ENCODE assay signal across 14 cellular contexts in genomic region chr1:158022554-158023278, GRCh38. TPM values are rescaled to one million over a fixed set of nuclear protein-coding genes. Genes with fewer than 3 reads are reported as not detected.
DNase-seq lines count a peak whose midpoint lies in the region; ATAC-seq, FAIRE-seq and TF ChIP-seq lines count a peak whose summit lies in the region.
"Had no signal": no experiment of that assay in that cellular context is flagged by ENCODE, and none has a peak within 500 bp of the region (broad histone marks: within the 10 kb centered on the region; RNA-seq: fewer than 3 reads in every experiment).

No MANE protein-coding gene starts in this region.

- H2BK20ac ChIP-seq in H1 (ENCODE audit: low read length), result no peak overlapping the region

- no peak overlapping the region for H3K14ac ChIP-seq in H1 (ENCODE audit: insufficient read length)

- H3K18ac ChIP-seq in H1 (ENCODE audit: extremely low read depth, low read length), result peak overlapping the region; percentile 24; the same call in 1 of the 2 replicates

- H3K4me3 Mint-ChIP-seq in GM23338, result no peak overlapping the region

- H3K9me3 ChIP-seq in H1 (ENCODE audit: insufficient read depth in 2 of 2, low read depth in 1 of 2, low read length in 1 of 2) (no peaks in the 10 kb centered on the region), left lung (no peaks in the 10 kb centered on the region), skeletal muscle tissue (ENCODE audit: control insufficient read depth in 3 of 3, low read length in 3 of 3) (no peaks in the 10 kb centered on the region)

- H2BK5ac ChIP-seq in H1 (ENCODE audit: low read depth, low read length), result peak overlapping the region; percentile 69; the same call in 1 of the 2 replicates

- no peak overlapping the region for H3K56ac ChIP-seq in H1 (replicated peaks; ENCODE audit: insufficient read length, low read depth, low read length)

- H3K9me2 ChIP-seq in GM23338 (ENCODE audit: insufficient read depth), result no peaks in the 10 kb centered on the region

- POLR2A ChIA-PET in H1 (lab: Charles Lee; ENCODE audit: partially characterized antibody), result interaction anchor here (1.0 to 1.8 kb wide), 3 partner anchors 15 to 30 kb away, joined by 3 to 4 read pairs (median 3); no protein-coding TSS in a partner anchor

- H3K4me2 ChIP-seq in GM23338 (0 out of 2 replicates have a peak overlapping the region, but pooled peaks have one; percentile 71), H1 (ENCODE audit: insufficient read depth in 1 of 2, low read depth in 2 of 2, low read length in 2 of 2) (no peak overlapping the region)

- ATAC-seq in GM23338 (no peak), left lung (peak; percentile 60), HG02798 (IDR thresholded peaks at IDR 0.05; ENCODE audit: poor library complexity, unreplicated experiment) (no peak)

- H3K9ac ChIP-seq in H1 (replicated peaks in 1 of 4; ENCODE audit: extremely low read depth in 1 of 4, low read depth in 3 of 4, low read length in 3 of 4) (no peak overlapping the region; a peak in 3 of 7 replicates), skeletal muscle tissue (ENCODE audit: low read depth in 1 of 3, low read length in 3 of 3) (no peak overlapping the region)

- no peak for TF ChIP-seq RAD21 in H1 (IDR thresholded peaks at IDR 0.05 in 1 of 2, conservative IDR thresholded peaks at IDR 0.05 in 1 of 2; ENCODE audit: low read depth in 2 of 2, low read length in 2 of 2)

- intact Hi-C loops in left lung (cut with DNase I), result no loop called here

- no peak overlapping the region for H3K23ac ChIP-seq in H1 (ENCODE audit: insufficient read length)

- 0 out of 2 replicates have a peak overlapping the region, but pooled peaks have one; percentile 46 for H2BK15ac ChIP-seq in H1 (ENCODE audit: low read length)

- TF ChIP-seq CTCF in GM23338 (conservative IDR thresholded peaks at IDR 0.05; ENCODE audit: low read depth in 2 of 2) (no peak), H1 (IDR thresholded peaks at IDR 0.05; ENCODE audit: control extremely low read depth in 1 of 3, insufficient read depth in 1 of 3, low read depth in 1 of 3, low read length in 3 of 3) (no peak), left lung (IDR thresholded peaks at IDR 0.05) (no peak)

- TF ChIP-seq POLR2A in H1 (IDR thresholded peaks at IDR 0.05; ENCODE audit: control extremely low read depth in 1 of 2, low read depth in 2 of 2, low read length in 2 of 2), result no peak

- no peak overlapping the region for H3K4ac ChIP-seq in H1 (replicated peaks; ENCODE audit: insufficient read length, low read depth, low read length)

- H3F3A ChIP-seq in GM23338 (replicated peaks; ENCODE audit: low read depth), result no peaks in the 10 kb centered on the region

- WGBS in H1 (ENCODE audit: extremely low coverage in 1 of 2, insufficient coverage in 1 of 2, insufficient read length in 1 of 2, insufficient replicate concordance in 2 of 2, low coverage in 1 of 2, low lambda C conversion rate in 2 of 2, missing lambda C conversion rate in 1 of 2), 2 experiments, result 87% methylated on average over 6 of the region's 6 CpGs; no CpG with 5 or more reads in 1 of the 2 experiments

- no peak overlapping the region for H3K4me3 ChIP-seq in GM23338
- no peak overlapping the region for H3K4me3 ChIP-seq in H1 (ENCODE audit: extremely low read depth in 1 of 4, insufficient read depth in 2 of 4, low read depth in 3 of 4, low read length in 4 of 4)
- H3K4me3 ChIP-seq in left lung, result no peak overlapping the region
- H3K4me3 ChIP-seq in skeletal muscle tissue (ENCODE audit: low read length in 3 of 3), result peak overlapping the region in 2 of 3 donors; percentile 5 to 22
- H3K4me3 ChIP-seq: smooth muscle cell had no signal

- no peak overlapping the region for H4K8ac ChIP-seq in H1 (ENCODE audit: extremely low read depth, insufficient read depth, low read length)

- DNase-seq in GM23338 (ENCODE audit: low spot score), result no peak
- no peak for DNase-seq in H1 (ENCODE audit: low read depth in 1 of 2, low spot score in 2 of 2)
- peak in 1 of 2 donors; percentile 46 for DNase-seq in left lung
- DNase-seq in central memory CD4-positive, alpha-beta T cell, result no peak
- no peak for DNase-seq in NCI-H69 (lab: John Stamatoyannopoulos, UW)
- no peak for DNase-seq in ACHN
- DNase-seq: effector CD8-positive, alpha-beta T cell; H7; NCI-H1694; NCI-H526; SHP77 had no signal

- H2BK120ac ChIP-seq in H1 (replicated peaks; ENCODE audit: low read depth, low read length), result no peak overlapping the region

- no peak overlapping the region for H4K5ac ChIP-seq in H1 (ENCODE audit: insufficient read length, low read depth, low read length)

- H2AK5ac ChIP-seq in H1 (ENCODE audit: low read depth, low read length), result no peak overlapping the region; the same call in 1 of the 2 replicates

- H3K36me3 ChIP-seq in GM23338 (ENCODE audit: insufficient read depth) (no peaks in the 10 kb centered on the region), H1 (ENCODE audit: control insufficient read depth in 2 of 4, insufficient read depth in 4 of 4, low read length in 3 of 4) (no peaks in the 10 kb centered on the region), left lung (no peaks in the 10 kb centered on the region), skeletal muscle tissue (ENCODE audit: control insufficient read depth in 3 of 3, insufficient read depth in 3 of 3, low read length in 3 of 3) (no peaks in the 10 kb centered on the region)

- no peak for TF ChIP-seq EP300 in H1 (IDR thresholded peaks at IDR 0.05; ENCODE audit: borderline replicate concordance in 1 of 2, low read depth in 2 of 2, low read length in 2 of 2)

- no peaks in the 10 kb centered on the region for H3K9me3 Mint-ChIP-seq in GM23338

- H3K27ac Mint-ChIP-seq in GM23338, result peak overlapping the region; percentile 36; the same call in 1 of the 2 replicates

- peaks cover 16% of the 10 kb centered on the region for H3K79me1 ChIP-seq in H1 (ENCODE audit: low read depth, low read length)

- H4K20me1 ChIP-seq in GM23338 (replicated peaks; ENCODE audit: insufficient read depth) (no peaks in the 10 kb centered on the region), H1 (replicated peaks in 1 of 2; ENCODE audit: control insufficient read depth in 1 of 2, insufficient read depth in 2 of 2, low read length in 2 of 2) (no peaks in the 10 kb centered on the region)

- H3K27me3 Mint-ChIP-seq in GM23338 (ENCODE audit: insufficient read depth, low read depth, poor library complexity), result peaks cover 15% of the 10 kb centered on the region

- H3K23me2 ChIP-seq in H1 (ENCODE audit: low read depth, low read length), result no peaks in the 10 kb centered on the region

- H3K27ac ChIP-seq in GM23338 (ENCODE audit: low read depth) (peak overlapping the region; percentile 65; the same call in 1 of the 2 replicates), H1 (ENCODE audit: low read depth, low read length) (no peak overlapping the region), left lung (peak overlapping the region; percentile 41 to 84), skeletal muscle tissue (ENCODE audit: low read depth, low read length) (peak overlapping the region; percentile 13)

- H3K79me2 ChIP-seq in GM23338 (replicated peaks; ENCODE audit: insufficient read depth) (peaks cover 73% of the 10 kb centered on the region), H1 (ENCODE audit: control insufficient read depth in 1 of 2, insufficient read depth in 2 of 2, low read length in 2 of 2) (peaks cover 3 to 53% of the 10 kb centered on the region in 2 experiments)

- in situ Hi-C loops in ACHN (cut with HindIII; ENCODE audit: low pct_ligation_motif_present, low pct_unique_long_range_greater_than_20kb, low sequenced_read_pairs), result no loop called here

- CTCF ChIA-PET in H1 (lab: Charles Lee; ENCODE audit: partially characterized antibody), result interaction anchor here (0.6 to 50.0 kb wide), 4 partner anchors 3 to 374 kb away, joined by 3 to 1615 read pairs (median 809); partner anchors contain the start of gene KIRREL1

- H2AFZ ChIP-seq in GM23338 (no peak overlapping the region), H1 (ENCODE audit: low read length) (no peak overlapping the region)

- no peak for FAIRE-seq in H1 (lab: Jason Lieb, UNC)

- peaks cover 89% of the 10 kb centered on the region for H3K4me1 Mint-ChIP-seq in GM23338

- H3K27me3 ChIP-seq in GM23338 (ENCODE audit: insufficient read depth) (no peaks in the 10 kb centered on the region), H1 (replicated peaks in 1 of 4; ENCODE audit: control insufficient read depth in 3 of 4, extremely low read depth in 1 of 4, insufficient read depth in 3 of 4, low read length in 3 of 4) (no peaks in the 10 kb centered on the region), left lung (no peaks in the 10 kb centered on the region), skeletal muscle tissue (ENCODE audit: control insufficient read depth in 3 of 3, insufficient read depth in 3 of 3, low read length in 3 of 3) (peaks cover 0 to 3% (median 0%) of the 10 kb centered on the region in 3 donors)

- H2BK12ac ChIP-seq in H1 (ENCODE audit: low read depth, low read length), result no peak overlapping the region

- peaks cover 3% of the 10 kb centered on the region; the same call in 1 of the 3 replicates for H3K36me3 Mint-ChIP-seq in GM23338 (ENCODE audit: low read depth)

- H3K4me1 ChIP-seq in GM23338 (ENCODE audit: insufficient read depth) (peaks cover 65% of the 10 kb centered on the region), H1 (replicated peaks in 1 of 4; ENCODE audit: control insufficient read depth in 3 of 4, insufficient read depth in 4 of 4, low read length in 3 of 4) (peaks cover 15 to 47% (median 19%) of the 10 kb centered on the region in 4 experiments), left lung (peaks cover 58 to 66% of the 10 kb centered on the region in 2 donors), skeletal muscle tissue (ENCODE audit: control insufficient read depth in 3 of 3, insufficient read depth in 3 of 3, low read length in 3 of 3) (peaks cover 55 to 64% (median 55%) of the 10 kb centered on the region in 3 donors)

- H4K91ac ChIP-seq in H1 (replicated peaks; ENCODE audit: insufficient read length, low read length), result no peak overlapping the region

TF ChIP-seq in GM23338, 12 proteins besides CTCF, POLR2A, EP300 and RAD21 (continues in another document):
- no peak for TF ChIP-seq EZH2 (IDR thresholded peaks at IDR 0.05; ENCODE audit: low read depth, unreplicated experiment)

TF ChIP-seq in H1, 55 proteins besides CTCF, POLR2A, EP300 and RAD21 (continues in another document):
- TF ChIP-seq CEBPB (IDR thresholded peaks at IDR 0.05; ENCODE audit: low read depth, low read length), result 0 out of 2 replicates have a peak, but pooled peaks have one; percentile 2

RNA-seq across cellular contexts. Expression of gene KIRREL1, which starts 29.3 kb away (rescaled TPM):
- 35.2 and 41.0 TPM in 2 replicates for total RNA-seq in GM23338 (2014; rRNA removed; shearing (Covaris generic))
- polyA plus RNA-seq in GM23338 (2016; fragmentation: Nextera tagmentation; extraction: Ambion mirVana) (5.1 and 5.6 TPM in 2 replicates), H1 (2011; rRNA removed) (14.2 and 22.9 TPM in 2 replicates)
- total RNA-seq in H1 (2021; fragmentation: NEBNext Ultra II Directional; extraction: Animal tissue kit (Norgen Biotek cat#: 25700)), result 39.0 and 41.8 TPM in 2 replicates
- polyA plus RNA-seq in H1 (2011; cell fraction: cytosol; rRNA removed), result 12.9 TPM
- polyA plus RNA-seq in H1 (2011; cell fraction: nucleus; rRNA removed), result 36.8 TPM
- polyA plus RNA-seq in H1 (2012, experiment 1 of 2), result 19.9 to 26.0 TPM (median 24.2 TPM) in 4 replicates
- 13.6 TPM for polyA plus RNA-seq in H1 (2012, experiment 2 of 2)
- 25.7 TPM for polyA plus RNA-seq in H1 (2013, experiment 1 of 2)
- 28.4 TPM for polyA plus RNA-seq in H1 (2013, experiment 2 of 2)
- 27.1 and 34.3 TPM in 2 replicates for polyA minus RNA-seq in H1 (2011; rRNA and poly(A)+ RNA removed)
- polyA minus RNA-seq in H1 (2011; cell fraction: cytosol; rRNA and poly(A)+ RNA removed), result 19.2 TPM
- 21.7 TPM for polyA minus RNA-seq in H1 (2011; cell fraction: nucleus; rRNA and poly(A)+ RNA removed)
- total RNA-seq in left lung (10 to 100 TPM; 54.2 to 56.7 TPM), skeletal muscle tissue (23.5 TPM)

Comparison
In these comparisons a context has a peak if more than half of its experiments do, and no peak if none do; other contexts are left out.
1. H3K4me3 ChIP-seq: peak in skeletal muscle tissue (2 of 3); none in GM23338 (single experiment), H1 (0 of 4) and left lung (0 of 2).